In genomic region chr5:151020304-151021031, GRCh38 we compare ENCODE assay signal across 8 cellular contexts. TPM values are rescaled to one million over a fixed set of nuclear protein-coding genes. Genes with fewer than 3 reads are reported as not detected.
DNase-seq lines count a peak whose midpoint lies in the region; ATAC-seq and TF ChIP-seq lines count a peak whose summit lies in the region.

Gene GPX3 (plus strand): TSS chr5:151020591. CDS start chr5:151020655, 64 bp downstream.

- intact Hi-C loops in natural killer cell (cut with micrococcal nuclease) = no loop called here

- no peak within 1 kb of the TSS for H3K9ac ChIP-seq in H9 (ENCODE audit: extremely low read depth, insufficient read length, low read length)

- H2BK20ac ChIP-seq in H9 (ENCODE audit: low read depth, low read length, poor library complexity, severe bottlenecking) = no peak within 1 kb of the TSS

- WGBS in H9 (ENCODE audit: extremely low coverage, insufficient read length, low lambda C conversion rate) = no CpG with 5 or more reads among the region's 51 CpGs

- H4K5ac ChIP-seq in H9 (ENCODE audit: insufficient read length, low read depth, low read length) = no peak within 1 kb of the TSS

- H4K8ac ChIP-seq in H9 (replicated peaks; ENCODE audit: insufficient read length, low read depth, low read length) = no peak within 1 kb of the TSS

- no peak within 1 kb of the TSS for H3K18ac ChIP-seq in H9 (ENCODE audit: insufficient read length, low read depth, low read length)

- H4K91ac ChIP-seq in H9 (ENCODE audit: insufficient read length, low read depth, low read length) = no peak within 1 kb of the TSS

- H2BK5ac ChIP-seq in H9 (ENCODE audit: insufficient read length, low read length) = no peak within 1 kb of the TSS

- H3K27me3 Mint-ChIP-seq in H9 (ENCODE audit: low read depth) (peaks cover 59% of the 10 kb centered on the region), natural killer cell (ENCODE audit: low read depth in 2 of 2) (peaks cover 0 to 7% of the 10 kb centered on the region in 2 donors), type B pancreatic cell (peaks cover 14% of the 10 kb centered on the region)
- peaks cover 31% of the 10 kb centered on the region for H3K27me3 Mint-ChIP-seq in activated naive CD4-positive, alpha-beta T cell treated with anti-CD3 and anti-CD28 coated beads, Interleukin-2, amount 10 ng/mL, durations not matched to agents 7 days and 5 days

- no peaks in the 10 kb centered on the region for H3K27me3 ChIP-seq in GM06990 (replicated peaks; ENCODE audit: control insufficient read depth, insufficient read depth, low read length)
- H3K27me3 ChIP-seq in H9 (ENCODE audit: insufficient read depth, low read length) = no peaks in the 10 kb centered on the region; the same call in 1 of the 2 replicates

- H2AFZ ChIP-seq in H9 (ENCODE audit: low read length) = no peak within 1 kb of the TSS

- no peaks in the 10 kb centered on the region for H3K79me1 ChIP-seq in H9 (ENCODE audit: insufficient read depth, low read depth, low read length, poor library complexity, severe bottlenecking)

- no peak within 1 kb of the TSS for H3T11ph ChIP-seq in H9 (ENCODE audit: low read length)

- H3K9me3 ChIP-seq in H9 (ENCODE audit: control insufficient read depth, low read depth, low read length) = no peaks in the 10 kb centered on the region

- H3K4me3 Mint-ChIP-seq in H9 (peak within 1 kb of the TSS; percentile 74 to 87), natural killer cell (peak within 1 kb of the TSS; percentile 83), type B pancreatic cell (peak within 1 kb of the TSS; percentile 86)
- peak within 1 kb of the TSS; percentile 24 for H3K4me3 Mint-ChIP-seq in activated naive CD4-positive, alpha-beta T cell treated with anti-CD3 and anti-CD28 coated beads, Interleukin-2, amount 10 ng/mL, durations not matched to agents 7 days and 5 days

- no peaks in the 10 kb centered on the region for H4K20me1 ChIP-seq in H9 (ENCODE audit: control insufficient read depth, insufficient read depth, insufficient read length)

- H3K23ac ChIP-seq in H9 (ENCODE audit: insufficient read length, low read depth, low read length) = no peak within 1 kb of the TSS

- H3K4me2 ChIP-seq in H9 (ENCODE audit: insufficient read depth, insufficient read length, low read length) = peak within 1 kb of the TSS; percentile 36

- no peak within 1 kb of the TSS for H3K4ac ChIP-seq in H9 (ENCODE audit: low read depth, low read length)

- no peak within 1 kb of the TSS for H2AK5ac ChIP-seq in H9 (ENCODE audit: insufficient read length, low read length)

- no peak within 1 kb of the TSS for H3K27ac ChIP-seq in H9 (ENCODE audit: insufficient read length, low read depth, low read length)

- CTCF ChIA-PET in activated naive CD4-positive, alpha-beta T cell treated with anti-CD3 and anti-CD28 coated beads, Interleukin-2, amount 10 ng/mL, durations not matched to agents 7 days and 5 days (lab: Charles Lee) = interaction anchor here (0.5 to 0.7 kb wide), 3 partner anchors 95 to 919 kb away, joined by 3 read pairs; no protein-coding TSS in a partner anchor

- no peaks in the 10 kb centered on the region for H3K9me3 Mint-ChIP-seq in H9
- no peaks in the 10 kb centered on the region for H3K9me3 Mint-ChIP-seq in activated naive CD4-positive, alpha-beta T cell treated with anti-CD3 and anti-CD28 coated beads, Interleukin-2, amount 10 ng/mL, durations not matched to agents 7 days and 5 days
- H3K9me3 Mint-ChIP-seq in natural killer cell = no peaks in the 10 kb centered on the region
- H3K9me3 Mint-ChIP-seq in type B pancreatic cell = no peaks in the 10 kb centered on the region

- no peak within 1 kb of the TSS for H3K56ac ChIP-seq in H9 (ENCODE audit: insufficient read length, low read depth, low read length)

- H2BK120ac ChIP-seq in H9 (ENCODE audit: low read depth, low read length, poor library complexity, severe bottlenecking) = no peak within 1 kb of the TSS

- H2BK15ac ChIP-seq in H9 (ENCODE audit: low read depth, low read length) = no peak within 1 kb of the TSS

- DNase-seq in GM06990 (ENCODE audit: extremely low read depth, insufficient read length) (peak; percentile 40), H9 (peak; percentile 94), NCI-H2029 treated with DMSO at 0.1 percent for 48 hours (lab: John Stamatoyannopoulos, UW) (peak; percentile 2), foreskin fibroblast (peak in 1 of 2 donors; percentile 65), natural killer cell (peak; percentile 22), type B pancreatic cell (ENCODE audit: extremely low spot score, unreplicated experiment) (peak; percentile 80), GDM1 (lab: John Stamatoyannopoulos, UW) (no peak)
- peak; percentile 43 for DNase-seq in activated naive CD4-positive, alpha-beta T cell treated with anti-CD3 and anti-CD28 coated beads, Interleukin-2, amount 10 ng/mL, durations not matched to agents 7 days and 5 days

- H3K4me3 ChIP-seq in GM06990 (replicated peaks; ENCODE audit: low read depth, low read length) (peak within 1 kb of the TSS; percentile 38), foreskin fibroblast (ENCODE audit: low read depth in 1 of 2, low read length in 2 of 2) (peak within 1 kb of the TSS; percentile 45 to 54)

- peak; percentile 69 to 82 (median 79) for ATAC-seq in natural killer cell

- H3K4me1 ChIP-seq in H9 (ENCODE audit: insufficient read depth, low read length) = no peaks in the 10 kb centered on the region

- H3K27ac Mint-ChIP-seq in H9 = no peak within 1 kb of the TSS; a peak in 1 of 7 replicates
- no peak within 1 kb of the TSS for H3K27ac Mint-ChIP-seq in activated naive CD4-positive, alpha-beta T cell treated with anti-CD3 and anti-CD28 coated beads, Interleukin-2, amount 10 ng/mL, durations not matched to agents 7 days and 5 days
- H3K27ac Mint-ChIP-seq in natural killer cell = peak within 1 kb of the TSS in 1 of 2 donors; percentile 66
- peak within 1 kb of the TSS; percentile 35 for H3K27ac Mint-ChIP-seq in type B pancreatic cell

- no peaks in the 10 kb centered on the region for H3K79me2 ChIP-seq in H9 (ENCODE audit: insufficient read depth, low read length)

- H3K36me3 Mint-ChIP-seq in H9 (ENCODE audit: insufficient read depth in 1 of 3, low read depth in 3 of 3) (no peaks in the 10 kb centered on the region), natural killer cell (no peaks in the 10 kb centered on the region), type B pancreatic cell (peaks cover 5% of the 10 kb centered on the region)
- peaks cover 4% of the 10 kb centered on the region for H3K36me3 Mint-ChIP-seq in activated naive CD4-positive, alpha-beta T cell treated with anti-CD3 and anti-CD28 coated beads, Interleukin-2, amount 10 ng/mL, durations not matched to agents 7 days and 5 days

- TF ChIP-seq CTCF in GM06990 (IDR thresholded peaks at IDR 0.05; ENCODE audit: insufficient read depth, low read length, poor library complexity, severe bottlenecking) = no peak
- TF ChIP-seq CTCF in H9 (conservative IDR thresholded peaks at IDR 0.05) = no peak
- no peak for TF ChIP-seq CTCF in foreskin fibroblast (IDR thresholded peaks at IDR 0.05; ENCODE audit: low read depth, low read length)
- no peak for TF ChIP-seq CTCF in natural killer cell (IDR thresholded peaks at IDR 0.05)
- no peak for TF ChIP-seq CTCF in type B pancreatic cell (conservative IDR thresholded peaks at IDR 0.05)

- no peak within 1 kb of the TSS for H2BK12ac ChIP-seq in H9 (ENCODE audit: insufficient read length, low read depth, low read length)

- no peak within 1 kb of the TSS for H3K14ac ChIP-seq in H9 (ENCODE audit: insufficient read depth, low read length)

- H3K36me3 ChIP-seq in GM06990 (ENCODE audit: control insufficient read depth, insufficient read depth, low read length) = no peaks in the 10 kb centered on the region; the same call in none of the 2 replicates

- H3K4me1 Mint-ChIP-seq in H9 (peaks cover 5 to 7% of the 10 kb centered on the region in 2 experiments; a peak in 3 of 4 replicates), natural killer cell (peaks cover 15 to 36% of the 10 kb centered on the region in 2 donors), type B pancreatic cell (ENCODE audit: unreplicated experiment) (no peaks in the 10 kb centered on the region)
- peaks cover 11% of the 10 kb centered on the region for H3K4me1 Mint-ChIP-seq in activated naive CD4-positive, alpha-beta T cell treated with anti-CD3 and anti-CD28 coated beads, Interleukin-2, amount 10 ng/mL, durations not matched to agents 7 days and 5 days

- H3K23me2 ChIP-seq in H9 (ENCODE audit: insufficient read length, low read depth, low read length, poor library complexity, severe bottlenecking) = no peaks in the 10 kb centered on the region

RNA-seq across cellular contexts. Expression of gene GPX3, which starts in this region (rescaled TPM):
- total RNA-seq in H9 (2021) (20.4 and 20.9 TPM in 2 replicates), natural killer cell (1 to 10 TPM in 1 of 3 donors, not detected in 2; 1.1 TPM), type B pancreatic cell (ENCODE audit: low replicate concordance) (18.4 and 19.7 TPM in 2 replicates)

Comparison
In these comparisons a context has a peak if more than half of its experiments do, and no peak if none do; other contexts are left out.
1. H3K4me3 Mint-ChIP-seq: peak in every context shown above with its lines; median percentile 86 in type B pancreatic cell; 83 in natural killer cell; 80 in H9; 24 in activated naive CD4-positive, alpha-beta T cell treated with anti-CD3 and anti-CD28 coated beads, Interleukin-2, amount 10 ng/mL, durations not matched to agents 7 days and 5 days.